In the genomic region with DNA sequence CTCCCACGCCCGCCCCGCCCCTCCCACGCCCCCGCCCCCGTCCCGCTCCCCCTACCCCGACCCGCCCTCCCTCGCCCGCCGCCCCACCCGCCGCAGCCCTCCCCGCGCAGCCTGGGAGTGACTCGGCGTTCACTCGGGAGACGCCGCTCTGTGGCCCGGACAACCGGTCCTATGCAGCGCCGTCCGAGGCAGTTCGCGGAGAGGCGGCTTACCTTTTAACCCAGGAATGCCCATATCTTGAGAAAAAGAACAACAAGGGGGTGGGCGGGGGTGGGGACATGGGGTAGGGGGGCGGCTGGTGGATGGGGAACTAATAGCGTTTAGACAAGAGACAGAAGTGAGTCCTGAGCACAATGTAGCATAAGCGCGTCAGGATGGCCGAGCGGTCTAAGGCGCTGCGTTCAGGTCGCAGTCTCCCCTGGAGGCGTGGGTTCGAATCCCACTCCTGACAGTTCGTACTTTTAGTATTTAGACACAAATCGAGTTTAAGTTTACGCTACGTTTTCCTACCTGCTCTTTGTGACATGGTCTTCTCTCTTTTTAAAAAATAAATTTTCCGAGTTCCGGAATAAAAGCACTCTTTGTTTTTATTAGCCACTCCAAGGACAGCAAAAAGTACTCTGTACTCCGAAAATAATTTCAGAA, we compare ENCODE assay signal across 8 cellular contexts. TPM values are rescaled to one million over a fixed set of nuclear protein-coding genes. Genes with fewer than 3 reads are reported as not detected.
A peak's percentile ranks its signal among the peaks of the same experiment; 100 is the strongest.
DNase-seq lines count a peak whose midpoint lies in the region; ATAC-seq and TF ChIP-seq lines count a peak whose summit lies in the region.

No MANE protein-coding gene starts in this region.

- no peaks in the 10 kb centered on the region for H3K36me3 ChIP-seq in mucosa of stomach (ENCODE audit: control insufficient read depth, insufficient read depth, low read length)

- H3K4me3 ChIP-seq in mucosa of stomach (ENCODE audit: low read length) = peak overlapping the region; percentile 63

- in situ Hi-C loops in Caki2 (cut with HindIII; ENCODE audit: low pct_unique_long_range_greater_than_20kb, low sequenced_read_pairs) = no loop called here

- H3K4me1 ChIP-seq in mucosa of stomach (ENCODE audit: control insufficient read depth, insufficient read depth, low read length) = peaks cover 5% of the 10 kb centered on the region

- H3K9ac ChIP-seq in mucosa of stomach (ENCODE audit: low read length) = peak overlapping the region; percentile 83

- ATAC-seq in GM21390 (IDR thresholded peaks at IDR 0.05; ENCODE audit: unreplicated experiment) = peak; percentile 64

- no peak for TF ChIP-seq POLR2A in erythroblast (IDR thresholded peaks at IDR 0.05; ENCODE audit: low read length)

- H3K9me3 ChIP-seq in mucosa of stomach (ENCODE audit: control insufficient read depth, low read length) = no peaks in the 10 kb centered on the region

- DNase-seq in Caki2 (ENCODE audit: low read depth) (peak; percentile 85), HUDEP-2 (lab: John Stamatoyannopoulos, UW; ENCODE audit: unreplicated experiment in 76 of 76) (peak in 69 of 76 experiments; percentile 45 to 94 (median 84)), OCI-M1 (lab: John Stamatoyannopoulos, UW) (peak; percentile 98), activated T-cell treated with anti-CD3 and anti-CD28 coated beads for 48 hours (ENCODE audit: low read depth) (peak; percentile 75), erythroblast (lab: John Stamatoyannopoulos, UW) (peak; percentile 91 to 96)
- peak; percentile 70 to 80 for DNase-seq in stimulated activated CD8-positive, alpha-beta memory T cell treated with anti-CD3 and anti-CD28 coated beads, Interleukin-7, amount 100 ng/mL, for 1 hour (ENCODE audit: low read depth in 2 of 2)

- H3K27me3 ChIP-seq in mucosa of stomach (ENCODE audit: control insufficient read depth, insufficient read depth, low read length) = no peaks in the 10 kb centered on the region

RNA-seq across cellular contexts. Expression of a gene that starts 17.2 kb away (rescaled TPM):
- 136 and 165 TPM in 2 replicates for total RNA-seq in Caki2 (2014; rRNA removed; shearing (Covaris generic); ENCODE audit: low replicate concordance)

RNA-seq across cellular contexts. Expression of a gene that starts 20.9 kb away (rescaled TPM):
- total RNA-seq in Caki2 (2014; rRNA removed; shearing (Covaris generic); ENCODE audit: low replicate concordance) = 0.47 TPM in 1 of 2 replicates, not detected in the other

Comparison
In these comparisons a context has a peak if more than half of its experiments do, and no peak if none do; other contexts are left out.
1. Peak in every context shown above with its lines: DNase-seq, ATAC-seq and H3K4me3 ChIP-seq.